In genomic region chr2:229922449-229923386, GRCh38 we compare ENCODE assay signal across 8 cellular contexts. TPM values are rescaled to one million over a fixed set of nuclear protein-coding genes. Genes with fewer than 3 reads are reported as not detected.
DNase-seq lines count a peak whose midpoint lies in the region; ATAC-seq, FAIRE-seq and TF ChIP-seq lines count a peak whose summit lies in the region.

FBXO36 (plus strand) TSS chr2:229922503; CDS start chr2:229922514, 11 bp downstream.

- H3K9me3 ChIP-seq in OCI-LY7 (ENCODE audit: low read length) (no peaks in the 10 kb centered on the region), thyroid gland (no peaks in the 10 kb centered on the region)

- peaks cover 12% of the 10 kb centered on the region for H3K36me3 ChIP-seq in OCI-LY7 (ENCODE audit: insufficient read depth, low read length)
- H3K36me3 ChIP-seq in thyroid gland: no peaks in the 10 kb centered on the region

- peak within 1 kb of the TSS; percentile 95 for H3K4me3 ChIP-seq in OCI-LY7 (ENCODE audit: low read depth, low read length, poor library complexity, severe bottlenecking)
- peak within 1 kb of the TSS; percentile 81 to 96 (median 89) for H3K4me3 ChIP-seq in thyroid gland (replicated peaks in 1 of 3)

- H3K9me3 Mint-ChIP-seq in osteocyte (ENCODE audit: unreplicated experiment): no peaks in the 10 kb centered on the region

- peaks cover 42% of the 10 kb centered on the region for H3K79me2 ChIP-seq in OCI-LY7 (ENCODE audit: insufficient read depth, low read depth, low read length)

- no peaks in the 10 kb centered on the region for H3K9me2 ChIP-seq in OCI-LY7 (ENCODE audit: insufficient read depth, low read length)

- intact Hi-C loops in OCI-LY7 (cut with micrococcal nuclease; ENCODE audit: unreplicated experiment): no loop called here
- intact Hi-C loops in thyroid gland (cut with DNase I): loop anchor here (10.0 kb wide), 1 partner anchor 108 kb away; no protein-coding TSS in a partner anchor

- CTCF ChIA-PET in OCI-LY7 (lab: Charles Lee; ENCODE audit: unreplicated experiment): interaction anchor here (0.6 kb wide), 1 partner anchor 1474 kb away, joined by 4 read pairs; no protein-coding TSS in a partner anchor

- POLR2A ChIA-PET in OCI-LY7 (lab: Charles Lee): interaction anchor here (0.7 to 2.3 kb wide), 3 partner anchors 12 to 792 kb away, joined by 6 to 10 read pairs (median 10); no protein-coding TSS in a partner anchor

- DNase-seq in DMS 273 treated with DMSO at 0.1 percent for 48 hours (lab: John Stamatoyannopoulos, UW): peak; percentile 86
- DNase-seq in HTR-8/SVneo (ENCODE audit: insufficient read length, low spot score): peak; percentile 61
- DNase-seq in OCI-LY7 (ENCODE audit: low spot score): peak; percentile 91
- DNase-seq in activated T-helper 9 cell treated with anti-CD3 and anti-CD28 coated beads, Interleukin-2, amount 50 U/mL, for 16 hours (ENCODE audit: low read depth): peak; percentile 82
- DNase-seq in frontal cortex (ENCODE audit: low spot score in 2 of 2): peak; percentile 84 to 87
- peak; percentile 87 for DNase-seq in osteocyte (ENCODE audit: extremely low spot score, unreplicated experiment)
- peak; percentile 54 to 58 for DNase-seq in thyroid gland

- no TSS peak for BruUV-seq in OCI-LY7 (replicated peaks; lab: Mats Ljungman, UMichigan)

- peak within 1 kb of the TSS; percentile 92 for H2AFZ ChIP-seq in OCI-LY7 (ENCODE audit: low read length)

- no peaks in the 10 kb centered on the region for H3K27me3 ChIP-seq in thyroid gland

- TF ChIP-seq CTCF in OCI-LY7 (conservative IDR thresholded peaks at IDR 0.05; ENCODE audit: low read length) (no peak), osteocyte (IDR thresholded peaks at IDR 0.05) (no peak), thyroid gland (IDR thresholded peaks at IDR 0.05) (no peak)

- peaks cover 16% of the 10 kb centered on the region; the same call in 1 of the 2 replicates for H4K20me1 ChIP-seq in OCI-LY7 (ENCODE audit: insufficient read depth, low read length)

- peak within 1 kb of the TSS; percentile 85 for H3K27ac ChIP-seq in OCI-LY7 (ENCODE audit: low read depth, low read length, poor library complexity, severe bottlenecking)
- peak within 1 kb of the TSS; percentile 96 to 99 (median 98) for H3K27ac ChIP-seq in thyroid gland

- FAIRE-seq in HTR-8/SVneo (lab: Jason Lieb, UNC) (no peak), frontal cortex (lab: Jason Lieb, UNC) (no peak)

- peaks cover 19% of the 10 kb centered on the region for H3K4me1 ChIP-seq in OCI-LY7 (ENCODE audit: insufficient read depth, low read length, poor library complexity, severe bottlenecking)
- H3K4me1 ChIP-seq in thyroid gland: peaks cover 3 to 13% of the 10 kb centered on the region in 2 donors

- ATAC-seq in GM21390 (IDR thresholded peaks at IDR 0.05; ENCODE audit: unreplicated experiment): peak; percentile 63

- peak within 1 kb of the TSS; percentile 100 for H3K4me2 ChIP-seq in OCI-LY7 (ENCODE audit: low read length)

- 1 to 3% methylated on average over 22 to 49 of the region's 61 CpGs for WGBS in thyroid gland, 2 donors

- H3K27ac Mint-ChIP-seq in osteocyte (ENCODE audit: unreplicated experiment): peak within 1 kb of the TSS; percentile 100

- H3K4me3 Mint-ChIP-seq in osteocyte (ENCODE audit: unreplicated experiment): peak within 1 kb of the TSS; percentile 99

- peaks cover 3% of the 10 kb centered on the region for H3K36me3 Mint-ChIP-seq in osteocyte (ENCODE audit: unreplicated experiment)

- H3K27me3 Mint-ChIP-seq in osteocyte (ENCODE audit: unreplicated experiment): no peaks in the 10 kb centered on the region

- no peak for TF ChIP-seq POLR2A in thyroid gland (IDR thresholded peaks at IDR 0.05)

- peaks cover 61% of the 10 kb centered on the region for H3K4me1 Mint-ChIP-seq in osteocyte (ENCODE audit: unreplicated experiment)

RNA-seq across cellular contexts. Expression of gene FBXO36, which starts in this region (rescaled TPM):
- 1.6 and 2.5 TPM in 2 replicates for total RNA-seq in OCI-LY7 (2014; rRNA removed; shearing (Covaris generic))
- total RNA-seq in OCI-LY7 (2022) (2.6 and 2.9 TPM in 2 replicates), frontal cortex (7.3 TPM), osteocyte (3.7 and 4.8 TPM in 2 replicates), thyroid gland (10 to 100 TPM in 2 of 4 donors, 1 to 10 TPM in 2; 4.7 to 17.9 (median 11.3) TPM)

Comparison
In these comparisons a context has a peak if more than half of its experiments do, and no peak if none do; other contexts are left out.
1. Peak in every context shown above with its lines: DNase-seq, ATAC-seq, H3K4me3 ChIP-seq and H3K27ac ChIP-seq.